In genomic region chr5:156526081-156527017, GRCh38 we compare ENCODE assay signal across 23 cellular contexts.
A peak's percentile ranks its signal among the peaks of the same experiment; 100 is the strongest.
DNase-seq lines count a peak whose midpoint lies in the region; ATAC-seq, FAIRE-seq and TF ChIP-seq lines count a peak whose summit lies in the region.
"Had no signal": no experiment of that assay in that cellular context is flagged by ENCODE, and none has a peak within 500 bp of the region (broad histone marks: within the 10 kb centered on the region; RNA-seq: fewer than 3 reads in every experiment).

No MANE protein-coding gene starts in this region.

- no peak for ATAC-seq in GM23338
- ATAC-seq: GM12878 had no signal

- peak; percentile 47 for FAIRE-seq in islet of Langerhans (lab: Jason Lieb, UNC)
- FAIRE-seq: GM12878, HTR-8/SVneo had no signal

- H3K4me1 Mint-ChIP-seq in GM23338 = no peaks in the 10 kb centered on the region
- H3K4me1 Mint-ChIP-seq in immature natural killer cell = no peaks in the 10 kb centered on the region

- DNase-seq in AG04450 (ENCODE audit: low read depth, low spot score) (peak; percentile 21), GM23338 (ENCODE audit: low spot score) (no peak), adipocyte (ENCODE audit: low read depth) (peak; percentile 16), activated gamma-delta T cell (lab: John Stamatoyannopoulos, UW) (no peak), immature natural killer cell (no peak), kidney tubule cell (ENCODE audit: low spot score) (no peak)
- no peak for DNase-seq in activated T-cell treated with anti-CD3 and anti-CD28 coated beads, Interleukin-2, amount 50 U/mL, for 48 hours
- DNase-seq: 8988T; CD4-positive, alpha-beta T cell; DND-41; NCI-H1105; NCI-H146; NCI-H2029; NCI-H524 treated with DMSO at 0.1 percent for 48 hours; RPMI8226; SHP77; SK-N-SH had no signal

- H3K4me3 Mint-ChIP-seq in GM23338 (no peak overlapping the region), immature natural killer cell (no peak overlapping the region)
- H3K4me3 Mint-ChIP-seq: CD4-positive, alpha-beta T cell had no signal

- H3K36me3 Mint-ChIP-seq in GM23338 (ENCODE audit: low read depth) (no peaks in the 10 kb centered on the region), immature natural killer cell (no peaks in the 10 kb centered on the region)

- CTCF ChIA-PET in AG04450 (lab: Charles Lee) = no interaction called here

- H3F3A ChIP-seq in GM23338 (replicated peaks; ENCODE audit: low read depth) = no peaks in the 10 kb centered on the region

- H3K9me3 ChIP-seq in AG04450 (ENCODE audit: control insufficient read depth, insufficient read depth, low read length) = no peaks in the 10 kb centered on the region
- H3K9me3 ChIP-seq in adipocyte (ENCODE audit: control insufficient read depth, low read length) = no peaks in the 10 kb centered on the region
- H3K9me3 ChIP-seq: BLaER1, HAP-1, SK-N-SH had no signal

- H4K20me1 ChIP-seq in GM23338 (replicated peaks; ENCODE audit: insufficient read depth) = no peaks in the 10 kb centered on the region
- H4K20me1 ChIP-seq: BLaER1 had no signal

- no peaks in the 10 kb centered on the region for H3K27me3 ChIP-seq in AG04450 (ENCODE audit: control insufficient read depth, insufficient read depth, low read length)
- no peaks in the 10 kb centered on the region for H3K27me3 ChIP-seq in GM23338 (ENCODE audit: insufficient read depth)
- H3K27me3 ChIP-seq in adipocyte (replicated peaks; ENCODE audit: control insufficient read depth, insufficient read depth, low read length) = no peaks in the 10 kb centered on the region
- H3K27me3 ChIP-seq: BLaER1 had no signal

- H3K9me3 Mint-ChIP-seq in GM23338 = no peaks in the 10 kb centered on the region; the same call in 2 of the 3 replicates
- peaks cover 0 to 2% (median 0%) of the 10 kb centered on the region in 6 donors for H3K9me3 Mint-ChIP-seq in immature natural killer cell
- H3K9me3 Mint-ChIP-seq: CD4-positive, alpha-beta T cell had no signal

- no peaks in the 10 kb centered on the region for H3K36me3 ChIP-seq in GM23338 (ENCODE audit: insufficient read depth)
- H3K36me3 ChIP-seq in adipocyte (ENCODE audit: control insufficient read depth, insufficient read depth, low read length, severe bottlenecking) = no peaks in the 10 kb centered on the region
- H3K36me3 ChIP-seq: BLaER1, HAP-1 had no signal

- H3K27ac Mint-ChIP-seq in GM23338 (no peak overlapping the region), immature natural killer cell (no peak overlapping the region)
- H3K27ac Mint-ChIP-seq: CD4-positive, alpha-beta T cell had no signal

- no peak overlapping the region for H3K4me3 ChIP-seq in AG04450 (ENCODE audit: low read depth, low read length)
- no peak overlapping the region for H3K4me3 ChIP-seq in GM23338
- no peak overlapping the region for H3K4me3 ChIP-seq in adipocyte (ENCODE audit: low read length)
- H3K4me3 ChIP-seq: BLaER1, GM12878, HAP-1 had no signal

- H2AFZ ChIP-seq in GM23338 = peak overlapping the region; percentile 20; the same call in 1 of the 2 replicates

- H3K27me3 Mint-ChIP-seq in GM23338 (ENCODE audit: insufficient read depth, low read depth, poor library complexity) (no peaks in the 10 kb centered on the region), immature natural killer cell (ENCODE audit: low read depth in 3 of 3) (peaks cover 0 to 3% (median 0%) of the 10 kb centered on the region in 3 donors)

- H3K9me2 ChIP-seq in GM23338 (ENCODE audit: insufficient read depth) = no peaks in the 10 kb centered on the region

- H3K4me1 ChIP-seq in GM23338 (ENCODE audit: insufficient read depth) (no peaks in the 10 kb centered on the region), adipocyte (ENCODE audit: control insufficient read depth, insufficient read depth, low read length) (peaks cover 12% of the 10 kb centered on the region)
- H3K4me1 ChIP-seq: BLaER1, HAP-1 had no signal

- TF ChIP-seq CTCF in AG04450 (IDR thresholded peaks at IDR 0.05; ENCODE audit: low read depth, low read length) (no peak), GM23338 (conservative IDR thresholded peaks at IDR 0.05; ENCODE audit: low read depth in 2 of 2) (no peak)

- H3K27ac ChIP-seq in AG04450 (ENCODE audit: low read depth, low read length) (no peak overlapping the region), GM23338 (ENCODE audit: low read depth) (no peak overlapping the region)
- H3K27ac ChIP-seq: BLaER1, KMS-11 had no signal

- H3K9ac ChIP-seq in adipocyte (ENCODE audit: low read length) = no peak overlapping the region
- H3K9ac ChIP-seq: BLaER1, KMS-11, SK-N-SH had no signal

- H3K79me2 ChIP-seq in GM23338 (replicated peaks; ENCODE audit: insufficient read depth) = no peaks in the 10 kb centered on the region

- POLR2A ChIA-PET in AG04450 (lab: Yijun Ruan, JAX) = no interaction called here

- no peak overlapping the region for H3K4me2 ChIP-seq in GM23338
- H3K4me2 ChIP-seq: BLaER1, KMS-11, SK-N-SH had no signal

TF ChIP-seq in GM23338, 12 proteins besides CTCF, POLR2A, EP300 and RAD21 (continues in another document):
- TF ChIP-seq EZH2 (IDR thresholded peaks at IDR 0.05; ENCODE audit: low read depth, unreplicated experiment) = no peak
- no peak for TF ChIP-seq REST (IDR thresholded peaks at IDR 0.05; ENCODE audit: unreplicated experiment)
- no peak for TF ChIP-seq JUNB (IDR thresholded peaks at IDR 0.05; ENCODE audit: unreplicated experiment)
- no peak for TF ChIP-seq CREB1 (CRISPR knock-in tag; IDR thresholded peaks at IDR 0.05; ENCODE audit: low read depth)

Comparison
In these comparisons a context has a peak if more than half of its experiments do, and no peak if none do; other contexts are left out.
1. DNase-seq: peak in AG04450 (single experiment) and adipocyte (single experiment); none in GM23338 (single experiment), activated gamma-delta T cell (single experiment), immature natural killer cell (0 of 3), kidney tubule cell (single experiment) and activated T-cell treated with anti-CD3 and anti-CD28 coated beads, Interleukin-2, amount 50 U/mL, for 48 hours (0 of 2).